In the genomic region with DNA sequence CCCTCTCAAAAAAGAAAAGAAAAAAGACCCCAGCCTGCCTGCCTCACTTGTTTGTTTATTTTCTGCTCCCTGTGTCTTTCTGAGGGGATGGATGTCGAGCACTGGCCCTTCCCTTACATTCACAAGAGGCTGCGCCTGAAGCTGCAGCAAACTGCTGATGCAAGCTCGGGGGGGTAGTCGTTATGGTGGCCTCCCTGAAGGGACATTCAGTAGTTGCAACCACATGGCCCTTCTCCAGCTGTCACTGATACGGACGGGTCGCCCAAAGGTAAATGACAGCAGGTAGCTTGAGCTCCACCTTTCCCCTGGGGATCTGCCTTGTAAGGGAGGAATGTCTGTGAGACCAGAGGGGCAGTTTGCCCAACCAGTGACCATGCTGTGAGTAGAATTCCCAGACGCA, we compare ENCODE assay signal across 31 cellular contexts. TPM values are rescaled to one million over a fixed set of nuclear protein-coding genes. Genes with fewer than 3 reads are reported as not detected.
A peak's percentile ranks its signal among the peaks of the same experiment; 100 is the strongest.
DNase-seq lines count a peak whose midpoint lies in the region; ATAC-seq and TF ChIP-seq lines count a peak whose summit lies in the region.
"Had no signal": no experiment of that assay in that cellular context is flagged by ENCODE, and none has a peak within 500 bp of the region (broad histone marks: within the 10 kb centered on the region; RNA-seq: fewer than 3 reads in every experiment).

No MANE protein-coding gene starts in this region.

- H3K4me1 Mint-ChIP-seq in MCF 10A (ENCODE audit: insufficient read depth, unreplicated experiment) = peaks cover 20% of the 10 kb centered on the region
- peaks cover 32% of the 10 kb centered on the region for H3K4me1 Mint-ChIP-seq in endothelial cell (ENCODE audit: unreplicated experiment)
- peaks cover 8% of the 10 kb centered on the region for H3K4me1 Mint-ChIP-seq in progenitor cell of endocrine pancreas (ENCODE audit: low read depth)

- peaks cover 0 to 5% of the 10 kb centered on the region in 2 donors for H3K4me1 ChIP-seq in breast epithelium

- H3K4me3 Mint-ChIP-seq in MCF 10A (ENCODE audit: unreplicated experiment) = no peak overlapping the region
- H3K4me3 Mint-ChIP-seq in endothelial cell (ENCODE audit: unreplicated experiment) = peak overlapping the region; percentile 56
- no peak overlapping the region for H3K4me3 Mint-ChIP-seq in progenitor cell of endocrine pancreas (ENCODE audit: low read depth)
- H3K4me3 Mint-ChIP-seq: naive B cell had no signal

- CTCF ChIA-PET in MCF 10A (lab: Yijun Ruan, JAX) = interaction anchor here (0.7 to 2.1 kb wide), 4 partner anchors 10 to 161 kb away, joined by 3 to 8 read pairs (median 4); no protein-coding TSS in a partner anchor

- no peak for DNase-seq in breast epithelium (ENCODE audit: low spot score in 2 of 2)
- no peak for DNase-seq in MCF 10A (ENCODE audit: unreplicated experiment)
- no peak for DNase-seq in endothelial cell (ENCODE audit: low spot score)
- DNase-seq in progenitor cell of endocrine pancreas (ENCODE audit: low spot score, unreplicated experiment) = no peak
- DNase-seq in foreskin fibroblast = no peak
- DNase-seq in NCI-H1417 treated with DMSO at 0.1 percent for 48 hours (lab: John Stamatoyannopoulos, UW) = no peak
- DNase-seq: activated CD4-positive, alpha-beta T cell treated with anti-CD3 and anti-CD28 coated beads, Interleukin-2, amount 50 U/mL, for 1 hour; activated naive CD4-positive, alpha-beta T cell treated with anti-CD3 and anti-CD28 coated beads, Interleukin-2, amount 50 U/mL, for 16 hours; amygdala; dermis blood vessel endothelial cell; DMS53; GM23248; heart right ventricle; Kasumi-1; left colon; mesenchymal stem cell; naive B cell; NCI-H1048; NCI-H187 treated with DMSO at 0.1 percent for 48 hours; NCI-H82; OCI-M1; stimulated activated CD4-positive, alpha-beta T cell treated with anti-CD3 and anti-CD28 coated beads, Interleukin-4, amount 100 ng/mL, for 4 hours; stimulated activated naive CD4-positive, alpha-beta T cell; T-helper 9 cell; thyroid gland had no signal

- TF ChIP-seq CTCF in breast epithelium (IDR thresholded peaks at IDR 0.05) (no peak), MCF 10A (IDR thresholded peaks at IDR 0.05; ENCODE audit: unreplicated experiment) (no peak), endothelial cell (IDR thresholded peaks at IDR 0.05; ENCODE audit: unreplicated experiment) (no peak), progenitor cell of endocrine pancreas (IDR thresholded peaks at IDR 0.05; ENCODE audit: unreplicated experiment) (no peak), foreskin fibroblast (IDR thresholded peaks at IDR 0.05; ENCODE audit: low read depth, low read length) (no peak)

- intact Hi-C loops in breast epithelium (cut with DNase I; ENCODE audit: low total_unique reads) = no loop called here
- intact Hi-C loops in MCF 10A (cut with micrococcal nuclease) = loop anchor here (5.0 kb wide), 1 partner anchor 84 kb away; the partner anchor contains the start of gene DDI2

- no peak for TF ChIP-seq POLR2A in breast epithelium (IDR thresholded peaks at IDR 0.05)

- peak overlapping the region; percentile 60 to 81 for H3K27ac ChIP-seq in breast epithelium
- H3K27ac ChIP-seq: thyroid gland had no signal

- no peak overlapping the region for H3K27ac Mint-ChIP-seq in MCF 10A (ENCODE audit: low read depth, unreplicated experiment)
- no peak overlapping the region for H3K27ac Mint-ChIP-seq in endothelial cell (ENCODE audit: unreplicated experiment)
- peak overlapping the region; percentile 38 for H3K27ac Mint-ChIP-seq in progenitor cell of endocrine pancreas

- no peaks in the 10 kb centered on the region for H3K9me3 ChIP-seq in breast epithelium
- H3K9me3 ChIP-seq: heart right ventricle, right atrium auricular region, thyroid gland had no signal

- no peak overlapping the region for H3K4me3 ChIP-seq in breast epithelium
- H3K4me3 ChIP-seq in foreskin fibroblast (ENCODE audit: low read depth in 1 of 2, low read length in 2 of 2) = no peak overlapping the region
- H3K4me3 ChIP-seq: GM23248, heart right ventricle, right atrium auricular region, thyroid gland had no signal

- H3K9me3 Mint-ChIP-seq in MCF 10A (ENCODE audit: unreplicated experiment) (no peaks in the 10 kb centered on the region), endothelial cell (ENCODE audit: unreplicated experiment) (no peaks in the 10 kb centered on the region), progenitor cell of endocrine pancreas (ENCODE audit: low read depth) (no peaks in the 10 kb centered on the region)
- H3K9me3 Mint-ChIP-seq: naive B cell had no signal

- ATAC-seq in HG03135 (IDR thresholded peaks at IDR 0.05; ENCODE audit: unreplicated experiment) = no peak
- no peak for ATAC-seq in HG03442 (IDR thresholded peaks at IDR 0.05; ENCODE audit: unreplicated experiment)
- ATAC-seq: heart right ventricle, left colon, Right ventricle myocardium inferior had no signal

- POLR2A ChIA-PET in MCF 10A (lab: Yijun Ruan, JAX) = interaction anchor here (0.6 to 3.3 kb wide), 4 partner anchors 11 to 515 kb away, joined by 3 to 24 read pairs (median 4); no protein-coding TSS in a partner anchor

- no TSS peak for BruUV-seq in MCF 10A (replicated peaks; lab: Mats Ljungman, UMichigan)

- no peaks in the 10 kb centered on the region for H3K27me3 ChIP-seq in breast epithelium
- H3K27me3 ChIP-seq: heart right ventricle, right atrium auricular region, thyroid gland had no signal

- H3K36me3 Mint-ChIP-seq in MCF 10A (ENCODE audit: insufficient read depth, unreplicated experiment) (peaks cover 22% of the 10 kb centered on the region), endothelial cell (ENCODE audit: low read depth, unreplicated experiment) (peaks cover 11% of the 10 kb centered on the region), progenitor cell of endocrine pancreas (ENCODE audit: insufficient read depth) (peaks cover 9% of the 10 kb centered on the region)

- no peaks in the 10 kb centered on the region for H3K36me3 ChIP-seq in breast epithelium
- H3K36me3 ChIP-seq: thyroid gland had no signal

- H3K27me3 Mint-ChIP-seq in MCF 10A (ENCODE audit: insufficient read depth, unreplicated experiment) (no peaks in the 10 kb centered on the region), endothelial cell (ENCODE audit: unreplicated experiment) (no peaks in the 10 kb centered on the region), progenitor cell of endocrine pancreas (no peaks in the 10 kb centered on the region)
- H3K27me3 Mint-ChIP-seq: naive B cell had no signal

RNA-seq across cellular contexts. Expression of gene PLEKHM2, which starts 17.7 kb away (rescaled TPM):
- 10 to 100 TPM; 29.7 to 56.5 (median 41.6) TPM for total RNA-seq in breast epithelium
- 51.5 and 65.8 TPM in 2 replicates for total RNA-seq in MCF 10A (2022)
- total RNA-seq in endothelial cell (ENCODE audit: unreplicated experiment) = 82.3 TPM
- 60.1 and 70.4 TPM in 2 replicates for total RNA-seq in progenitor cell of endocrine pancreas

RNA-seq across cellular contexts. Expression of gene SLC25A34, which starts 34.3 kb away (rescaled TPM):
- 1 to 10 TPM; 1.0 to 1.8 (median 1.3) TPM for total RNA-seq in breast epithelium
- 0.79 and 1.3 TPM in 2 replicates for total RNA-seq in MCF 10A (2022)
- total RNA-seq in endothelial cell (ENCODE audit: unreplicated experiment) = 3.5 TPM
- total RNA-seq in progenitor cell of endocrine pancreas = 5.5 and 6.0 TPM in 2 replicates

RNA-seq across cellular contexts. Expression of gene TMEM82, which starts 40.5 kb away (rescaled TPM):
- total RNA-seq in breast epithelium = not detected
- total RNA-seq in MCF 10A (2022) = not detected in 2 replicates
- not detected for total RNA-seq in endothelial cell (ENCODE audit: unreplicated experiment)
- 0.44 and 1.4 TPM in 2 replicates for total RNA-seq in progenitor cell of endocrine pancreas
- total RNA-seq: cardiac septum, dermis blood vessel endothelial cell, GM23248, heart right ventricle, omental fat pad, right atrium auricular region, Right ventricle myocardium inferior, thyroid gland had no signal

RNA-seq across cellular contexts. Expression of gene FBLIM1, which starts 56.8 kb away (rescaled TPM):
- 10 to 100 TPM; 17.4 to 73.4 (median 42.6) TPM for total RNA-seq in breast epithelium
- total RNA-seq in MCF 10A (2022) = 78.2 and 101 TPM in 2 replicates
- 198 TPM for total RNA-seq in endothelial cell (ENCODE audit: unreplicated experiment)
- 101 and 105 TPM in 2 replicates for total RNA-seq in progenitor cell of endocrine pancreas
